ENCODE assay signal across 9 cellular contexts in the genomic region with DNA sequence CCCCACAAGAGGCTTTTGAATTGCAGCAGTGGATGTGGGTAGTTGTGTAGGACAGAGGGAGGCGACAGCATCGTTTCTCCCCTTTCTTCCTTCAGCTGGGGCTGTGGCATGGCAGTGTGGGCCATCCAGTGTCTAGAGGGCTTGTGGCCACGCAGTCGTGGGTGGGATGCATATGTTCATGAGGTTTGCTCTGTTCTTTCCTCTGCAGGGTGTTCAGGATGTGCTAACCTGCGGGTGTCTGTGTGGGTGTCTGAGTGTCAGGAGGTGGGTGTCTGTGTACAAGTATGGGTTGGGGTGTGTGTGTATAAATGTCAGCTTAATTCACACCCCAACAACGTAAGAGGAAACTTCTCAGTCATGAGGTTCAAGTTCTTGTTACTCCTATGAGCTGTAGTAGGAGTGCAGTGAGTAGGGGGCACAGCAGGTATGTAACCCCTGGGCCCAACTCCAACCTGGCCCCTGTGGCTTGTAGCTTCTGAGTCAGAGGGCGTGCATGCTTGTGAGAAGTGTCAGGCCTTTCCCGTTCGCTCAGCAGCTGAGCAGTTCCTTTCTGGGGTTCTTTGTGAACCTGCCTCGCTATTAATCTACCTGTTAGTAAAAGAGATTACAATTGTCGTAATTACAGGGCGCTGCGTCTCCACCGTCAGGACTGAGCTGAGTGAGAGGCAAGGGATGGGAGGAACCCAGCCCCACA. TPM values are rescaled to one million over a fixed set of nuclear protein-coding genes. Genes with fewer than 3 reads are reported as not detected.
A peak's percentile ranks its signal among the peaks of the same experiment; 100 is the strongest.
DNase-seq lines count a peak whose midpoint lies in the region; ATAC-seq and TF ChIP-seq lines count a peak whose summit lies in the region.
"Had no signal": no experiment of that assay in that cellular context is flagged by ENCODE, and none has a peak within 500 bp of the region (broad histone marks: within the 10 kb centered on the region; RNA-seq: fewer than 3 reads in every experiment).

No MANE protein-coding gene starts in this region.

- H3K4me1 Mint-ChIP-seq in activated T-helper 17 cell treated with anti-CD3 and anti-CD28 coated beads, Interleukin-2, amount 50 U/mL, for 72 hours: peaks cover 5% of the 10 kb centered on the region
- H3K4me1 Mint-ChIP-seq in stimulated activated naive CD8-positive, alpha-beta T cell treated with anti-CD3 and anti-CD28 coated beads, Interleukin-15, Interleukin-2, amounts not matched to agents 100 ng/mL and 50 ng/mL, for 24 hours (ENCODE audit: low read depth): peaks cover 31% of the 10 kb centered on the region

- H3K4me3 Mint-ChIP-seq in activated T-helper 17 cell treated with anti-CD3 and anti-CD28 coated beads, Interleukin-2, amount 50 U/mL, for 72 hours: no peak overlapping the region
- H3K4me3 Mint-ChIP-seq in stimulated activated naive CD8-positive, alpha-beta T cell treated with anti-CD3 and anti-CD28 coated beads, Interleukin-15, Interleukin-2, amounts not matched to agents 100 ng/mL and 50 ng/mL, for 24 hours: peak overlapping the region; percentile 12

- TF ChIP-seq CTCF in right atrium auricular region (IDR thresholded peaks at IDR 0.05) (no peak), lower leg skin (IDR thresholded peaks at IDR 0.05) (no peak)

- H3K4me1 ChIP-seq in right atrium auricular region: peaks cover 0 to 78% of the 10 kb centered on the region in 2 donors
- H3K4me1 ChIP-seq: A549 had no signal

- intact Hi-C loops in lower leg skin (cut with DNase I; ENCODE audit: low total_unique reads): loop anchor here (5.0 kb wide), 1 partner anchor 543 kb away; no protein-coding TSS in a partner anchor

- H3K9me3 ChIP-seq in right atrium auricular region: no peaks in the 10 kb centered on the region
- H3K9me3 ChIP-seq: A549 had no signal

- no peaks in the 10 kb centered on the region for H3K27me3 ChIP-seq in right atrium auricular region

- DNase-seq in NCI-H748 (lab: John Stamatoyannopoulos, UW; ENCODE audit: unreplicated experiment) (peak; percentile 39), NCI-H748 treated with DMSO at 0.1 percent for 48 hours (lab: John Stamatoyannopoulos, UW) (no peak), right atrium auricular region (ENCODE audit: low spot score) (no peak), lower leg skin (ENCODE audit: low spot score in 2 of 2) (no peak), T1000 (lab: John Stamatoyannopoulos, UW) (no peak)

- H3K27me3 Mint-ChIP-seq in activated T-helper 17 cell treated with anti-CD3 and anti-CD28 coated beads, Interleukin-2, amount 50 U/mL, for 72 hours: peaks cover 6% of the 10 kb centered on the region
- H3K27me3 Mint-ChIP-seq in stimulated activated naive CD8-positive, alpha-beta T cell treated with anti-CD3 and anti-CD28 coated beads, Interleukin-15, Interleukin-2, amounts not matched to agents 100 ng/mL and 50 ng/mL, for 24 hours: no peaks in the 10 kb centered on the region

- H3K9me3 Mint-ChIP-seq in activated T-helper 17 cell treated with anti-CD3 and anti-CD28 coated beads, Interleukin-2, amount 50 U/mL, for 72 hours: no peaks in the 10 kb centered on the region
- H3K9me3 Mint-ChIP-seq in stimulated activated naive CD8-positive, alpha-beta T cell treated with anti-CD3 and anti-CD28 coated beads, Interleukin-15, Interleukin-2, amounts not matched to agents 100 ng/mL and 50 ng/mL, for 24 hours: no peaks in the 10 kb centered on the region

- peak; percentile 44 for ATAC-seq in activated T-helper 17 cell treated with anti-CD3 and anti-CD28 coated beads, Interleukin-2, amount 50 U/mL, for 72 hours (replicated peaks)
- ATAC-seq in HG02759 (IDR thresholded peaks at IDR 0.05; ENCODE audit: unreplicated experiment): no peak
- ATAC-seq: A549 had no signal

- H3K36me3 Mint-ChIP-seq in activated T-helper 17 cell treated with anti-CD3 and anti-CD28 coated beads, Interleukin-2, amount 50 U/mL, for 72 hours (ENCODE audit: low read depth): no peaks in the 10 kb centered on the region
- H3K36me3 Mint-ChIP-seq in stimulated activated naive CD8-positive, alpha-beta T cell treated with anti-CD3 and anti-CD28 coated beads, Interleukin-15, Interleukin-2, amounts not matched to agents 100 ng/mL and 50 ng/mL, for 24 hours (ENCODE audit: low read depth): no peaks in the 10 kb centered on the region

- H3K4me3 ChIP-seq in right atrium auricular region: no peak overlapping the region
- H3K4me3 ChIP-seq in lower leg skin (ENCODE audit: low read depth, poor library complexity, severe bottlenecking): no peak overlapping the region
- H3K4me3 ChIP-seq: A549 had no signal

- TF ChIP-seq POLR2A in lower leg skin (IDR thresholded peaks at IDR 0.05): no peak

- 49 to 51% methylated on average over 14 of the region's 14 CpGs for WGBS in lower leg skin, 2 donors

- H3K27ac Mint-ChIP-seq in activated T-helper 17 cell treated with anti-CD3 and anti-CD28 coated beads, Interleukin-2, amount 50 U/mL, for 72 hours: no peak overlapping the region
- H3K27ac Mint-ChIP-seq in stimulated activated naive CD8-positive, alpha-beta T cell treated with anti-CD3 and anti-CD28 coated beads, Interleukin-15, Interleukin-2, amounts not matched to agents 100 ng/mL and 50 ng/mL, for 24 hours: peak overlapping the region; percentile 75

- peak overlapping the region; percentile 25 to 27 for H3K27ac ChIP-seq in right atrium auricular region
- H3K27ac ChIP-seq: A549 had no signal

- peaks cover 7% of the 10 kb centered on the region for H3K36me3 ChIP-seq in right atrium auricular region

RNA-seq across cellular contexts. Expression of gene NFIX, which starts 49.0 kb away (rescaled TPM):
- 1 to 10 TPM in 1 of 2 donors, under 1 TPM in 1; 0.43 to 1.1 TPM for total RNA-seq in activated T-helper 17 cell treated with anti-CD3 and anti-CD28 coated beads, Interleukin-2, amount 50 U/mL, for 72 hours
- total RNA-seq in right atrium auricular region (10 to 100 TPM; 56.5 to 69.8 TPM), lower leg skin (100 to 1,000 TPM; 119 to 177 (median 136) TPM)

RNA-seq across cellular contexts. Expression of gene LYL1, which starts 58.4 kb away (rescaled TPM):
- total RNA-seq in activated T-helper 17 cell treated with anti-CD3 and anti-CD28 coated beads, Interleukin-2, amount 50 U/mL, for 72 hours: 1 to 10 TPM; 1.1 to 1.6 TPM
- total RNA-seq in right atrium auricular region (10 to 100 TPM; 10.2 to 15.3 TPM), lower leg skin (1 to 10 TPM; 4.9 to 8.3 (median 7.0) TPM)

Comparison
In these comparisons a context has a peak if more than half of its experiments do, and no peak if none do; other contexts are left out.
1. RNA of gene NFIX, which starts 49.0 kb away (total RNA-seq): 119 to 177 TPM in lower leg skin and 56.5 to 69.8 TPM in right atrium auricular region; 0.43 to 1.1 TPM in activated T-helper 17 cell treated with anti-CD3 and anti-CD28 coated beads, Interleukin-2, amount 50 U/mL, for 72 hours; every median in the first group is over 10 times any median in the second.